In genomic region chr22:39080052-39080762, GRCh38 we compare ENCODE assay signal across 21 cellular contexts. TPM values are rescaled to one million over a fixed set of nuclear protein-coding genes. Genes with fewer than 3 reads are reported as not detected.
DNase-seq lines count a peak whose midpoint lies in the region; ATAC-seq and TF ChIP-seq lines count a peak whose summit lies in the region.
"Had no signal": no experiment of that assay in that cellular context is flagged by ENCODE, and none has a peak within 500 bp of the region (broad histone marks: within the 10 kb centered on the region; RNA-seq: fewer than 3 reads in every experiment).

No MANE protein-coding gene starts in this region.

- no peak overlapping the region for H2BK5ac ChIP-seq in mesendoderm (ENCODE audit: low read length)

- H3K4me3 ChIP-seq in CD4-positive, alpha-beta memory T cell (ENCODE audit: low read length in 2 of 2): no peak overlapping the region
- no peak overlapping the region for H3K4me3 ChIP-seq in mesendoderm (ENCODE audit: low read length)
- no peak overlapping the region for H3K4me3 ChIP-seq in SK-N-SH (ENCODE audit: low read depth in 2 of 2, low read length in 1 of 2)
- H3K4me3 ChIP-seq: hepatocyte, right lobe of liver, thoracic aorta had no signal

- H3K4me1 ChIP-seq in CD4-positive, alpha-beta memory T cell (ENCODE audit: insufficient read depth, low read length): peaks cover 55% of the 10 kb centered on the region
- H3K4me1 ChIP-seq in mesendoderm (ENCODE audit: control insufficient read depth, low read depth, low read length) (no peaks in the 10 kb centered on the region), SK-N-SH (ENCODE audit: control insufficient read depth in 1 of 2, insufficient read depth in 2 of 2, low read depth in 1 of 2, low read length in 1 of 2) (no peaks in the 10 kb centered on the region; a peak in 1 of 4 replicates)
- H3K4me1 ChIP-seq: right lobe of liver had no signal

- H3K27me3 ChIP-seq in CD4-positive, alpha-beta memory T cell (ENCODE audit: insufficient read depth, low read length): no peaks in the 10 kb centered on the region
- H3K27me3 ChIP-seq in mesendoderm (ENCODE audit: insufficient read depth, low read length, poor library complexity) (no peaks in the 10 kb centered on the region), SK-N-SH (ENCODE audit: insufficient read depth) (no peaks in the 10 kb centered on the region)
- H3K27me3 ChIP-seq: hepatocyte, right lobe of liver had no signal

- no peak for TF ChIP-seq RAD21 in SK-N-SH (IDR thresholded peaks at IDR 0.05; ENCODE audit: low read length)

- H3K36me3 ChIP-seq in CD4-positive, alpha-beta memory T cell (ENCODE audit: insufficient read depth, low read length): peaks cover 20% of the 10 kb centered on the region
- H3K36me3 ChIP-seq in mesendoderm (ENCODE audit: control insufficient read depth, insufficient read depth, low read length) (peaks cover 3% of the 10 kb centered on the region), SK-N-SH (replicated peaks in 1 of 2; ENCODE audit: control insufficient read depth in 1 of 2, insufficient read depth in 2 of 2, low read length in 1 of 2) (no peaks in the 10 kb centered on the region)
- H3K36me3 ChIP-seq: right lobe of liver had no signal

- no peak overlapping the region for H3K18ac ChIP-seq in mesendoderm (ENCODE audit: low read length)

- ATAC-seq in GM19395 (IDR thresholded peaks at IDR 0.05; ENCODE audit: unreplicated experiment): no peak
- ATAC-seq in GM19328 (IDR thresholded peaks at IDR 0.05; ENCODE audit: unreplicated experiment): no peak
- ATAC-seq: right lobe of liver had no signal

- no peak for TF ChIP-seq EP300 in SK-N-SH (IDR thresholded peaks at IDR 0.05; ENCODE audit: borderline replicate concordance in 1 of 2, low read depth in 1 of 2, low read length in 1 of 2)

- H2AFZ ChIP-seq in SK-N-SH (ENCODE audit: low read depth): no peak overlapping the region
- H2AFZ ChIP-seq: hepatocyte had no signal

- H3K9me3 ChIP-seq in CD4-positive, alpha-beta memory T cell (ENCODE audit: control insufficient read depth in 1 of 2, low read length in 2 of 2): no peaks in the 10 kb centered on the region
- H3K9me3 ChIP-seq in SK-N-SH: no peaks in the 10 kb centered on the region
- H3K9me3 ChIP-seq: right lobe of liver, thoracic aorta had no signal

- peak overlapping the region in 6 of 8 donors; percentile 26 to 84 (median 60) for H3K4me3 Mint-ChIP-seq in CD4-positive, alpha-beta memory T cell
- peak overlapping the region; percentile 19 for H3K4me3 Mint-ChIP-seq in activated T-helper 1 cell treated with anti-CD3 and anti-CD28 coated beads, Interleukin-12 subunit alpha, Interleukin-12 subunit beta, Interleukin-2, Interleukin-4 antibody, amounts not matched to agents 30 ng/mL and 10 ng/mL and 1 ng/mL, durations not matched to agents 14 hours and 24 hours and 36 hours
- H3K4me3 Mint-ChIP-seq: mesothelial cell of epicardium had no signal

- no CpG with 5 or more reads among the region's 9 CpGs for WGBS in mesendoderm (ENCODE audit: extremely low coverage, insufficient coverage, low lambda C conversion rate)
- WGBS in SK-N-SH (ENCODE audit: low lambda C conversion rate): 62% methylated on average over 7 of the region's 9 CpGs

- H3K4me1 Mint-ChIP-seq in CD4-positive, alpha-beta memory T cell: peaks cover 20 to 72% (median 52%) of the 10 kb centered on the region in 4 donors
- peaks cover 53% of the 10 kb centered on the region for H3K4me1 Mint-ChIP-seq in activated T-helper 1 cell treated with anti-CD3 and anti-CD28 coated beads, Interleukin-12 subunit alpha, Interleukin-12 subunit beta, Interleukin-2, Interleukin-4 antibody, amounts not matched to agents 30 ng/mL and 10 ng/mL and 1 ng/mL, durations not matched to agents 14 hours and 24 hours and 36 hours (ENCODE audit: low read depth)

- no peak overlapping the region for H4K8ac ChIP-seq in mesendoderm (ENCODE audit: low read depth, low read length)

- H4K5ac ChIP-seq in mesendoderm (ENCODE audit: low read length): no peak overlapping the region

- no peak for TF ChIP-seq CTCF in SK-N-SH (IDR thresholded peaks at IDR 0.05)

- H3F3A ChIP-seq in SK-N-SH (replicated peaks; ENCODE audit: insufficient read depth): no peaks in the 10 kb centered on the region

- intact Hi-C loops in CD4-positive, alpha-beta memory T cell (cut with micrococcal nuclease): no loop called here
- intact Hi-C loops in activated T-helper 1 cell treated with anti-CD3 and anti-CD28 coated beads, Interleukin-12 subunit alpha, Interleukin-12 subunit beta, Interleukin-2, Interleukin-4 antibody, amounts not matched to agents 30 ng/mL and 10 ng/mL and 1 ng/mL, durations not matched to agents 14 hours and 24 hours and 36 hours (cut with micrococcal nuclease): no loop called here

- H3K79me2 ChIP-seq in mesendoderm (ENCODE audit: control insufficient read depth, insufficient read depth, low read length): no peaks in the 10 kb centered on the region
- no peaks in the 10 kb centered on the region for H3K79me2 ChIP-seq in SK-N-SH (ENCODE audit: insufficient read depth)
- H3K79me2 ChIP-seq: hepatocyte had no signal

- no peak overlapping the region for H2BK15ac ChIP-seq in mesendoderm (replicated peaks; ENCODE audit: low read depth)

- no peak overlapping the region for H2AK5ac ChIP-seq in mesendoderm (ENCODE audit: low read length)

- H3K4me2 ChIP-seq in mesendoderm (ENCODE audit: low read length): no peak overlapping the region
- no peak overlapping the region for H3K4me2 ChIP-seq in SK-N-SH
- H3K4me2 ChIP-seq: hepatocyte had no signal

- H3K27ac ChIP-seq in CD4-positive, alpha-beta memory T cell (ENCODE audit: low read depth, low read length): peak overlapping the region; percentile 29
- H3K27ac ChIP-seq in mesendoderm (ENCODE audit: low read depth, low read length) (no peak overlapping the region), SK-N-SH (ENCODE audit: low read depth in 2 of 2, low read length in 1 of 2) (no peak overlapping the region)
- H3K27ac ChIP-seq: hepatocyte, right lobe of liver, thoracic aorta had no signal

- H3K9me3 Mint-ChIP-seq in CD4-positive, alpha-beta memory T cell: no peaks in the 10 kb centered on the region
- no peaks in the 10 kb centered on the region for H3K9me3 Mint-ChIP-seq in activated T-helper 1 cell treated with anti-CD3 and anti-CD28 coated beads, Interleukin-12 subunit alpha, Interleukin-12 subunit beta, Interleukin-2, Interleukin-4 antibody, amounts not matched to agents 30 ng/mL and 10 ng/mL and 1 ng/mL, durations not matched to agents 14 hours and 24 hours and 36 hours
- H3K9me3 Mint-ChIP-seq: mesothelial cell of epicardium had no signal

- no peak overlapping the region for H3K4ac ChIP-seq in mesendoderm (ENCODE audit: low read depth, low read length)

- no peaks in the 10 kb centered on the region for H4K20me1 ChIP-seq in SK-N-SH (ENCODE audit: insufficient read depth)

- H2BK120ac ChIP-seq in mesendoderm (ENCODE audit: low read depth, low read length): no peak overlapping the region

- no peaks in the 10 kb centered on the region for H3K9me2 ChIP-seq in SK-N-SH

- POLR2A ChIA-PET in CD4-positive, alpha-beta memory T cell (lab: Charles Lee; ENCODE audit: partially characterized antibody): interaction anchor here (0.7 to 0.9 kb wide), 2 partner anchors 10 to 11 kb away, joined by 3 to 6 read pairs; no protein-coding TSS in a partner anchor
- POLR2A ChIA-PET in SK-N-SH (lab: Yijun Ruan, JAX): no interaction called here

- no peak overlapping the region for H3K23ac ChIP-seq in mesendoderm (ENCODE audit: low read length)

- no peaks in the 10 kb centered on the region for H3K27me3 Mint-ChIP-seq in CD4-positive, alpha-beta memory T cell
- no peaks in the 10 kb centered on the region for H3K27me3 Mint-ChIP-seq in activated T-helper 1 cell treated with anti-CD3 and anti-CD28 coated beads, Interleukin-12 subunit alpha, Interleukin-12 subunit beta, Interleukin-2, Interleukin-4 antibody, amounts not matched to agents 30 ng/mL and 10 ng/mL and 1 ng/mL, durations not matched to agents 14 hours and 24 hours and 36 hours (ENCODE audit: insufficient read depth)

- peak; percentile 22 for TF ChIP-seq POLR2A in GM18951 (IDR thresholded peaks at IDR 0.05; ENCODE audit: extremely low read depth, insufficient read depth, insufficient read length)

- H3K56ac ChIP-seq in mesendoderm (ENCODE audit: low read length): peak overlapping the region; percentile 60

- in situ Hi-C loops in GM18951 (cut with MboI; ENCODE audit: low sequenced_read_pairs, unreplicated experiment): no loop called here

- DNase-seq in CD4-positive, alpha-beta memory T cell: peak in 1 of 5 donors; percentile 78
- no peak for DNase-seq in activated T-helper 1 cell treated with anti-CD3 and anti-CD28 coated beads, Interleukin-12 subunit alpha, Interleukin-12 subunit beta, Interleukin-2, Interleukin-4 antibody, amounts not matched to agents 30 ng/mL and 10 ng/mL and 1 ng/mL, durations not matched to agents 14 hours and 24 hours and 36 hours (ENCODE audit: low spot score)
- DNase-seq in mesendoderm: no peak
- no peak for DNase-seq in SK-N-SH
- DNase-seq in NCI-H187 treated with DMSO at 0.1 percent for 48 hours (lab: John Stamatoyannopoulos, UW): no peak
- DNase-seq: AML-193; amygdala; DMS 273 treated with DMSO at 0.1 percent for 48 hours; GF-D8; kidney glomerular epithelial cell; MV-4-11; NCI-H2029 treated with DMSO at 0.1 percent for 48 hours; NCI-H526; right lobe of liver; stimulated activated CD4-positive, alpha-beta T cell treated with anti-CD3 and anti-CD28 coated beads, Interleukin-2, amount 100 ng/mL, for 24 hours had no signal

- H3K36me3 Mint-ChIP-seq in CD4-positive, alpha-beta memory T cell: peaks cover 18 to 43% of the 10 kb centered on the region in 2 donors
- peaks cover 30% of the 10 kb centered on the region for H3K36me3 Mint-ChIP-seq in activated T-helper 1 cell treated with anti-CD3 and anti-CD28 coated beads, Interleukin-12 subunit alpha, Interleukin-12 subunit beta, Interleukin-2, Interleukin-4 antibody, amounts not matched to agents 30 ng/mL and 10 ng/mL and 1 ng/mL, durations not matched to agents 14 hours and 24 hours and 36 hours (ENCODE audit: low read depth)
- H3K36me3 Mint-ChIP-seq: mesothelial cell of epicardium had no signal

- CTCF ChIA-PET in CD4-positive, alpha-beta memory T cell (lab: Charles Lee; ENCODE audit: partially characterized antibody): interaction anchor here (0.7 to 1.2 kb wide), 5 partner anchors 9 to 1260 kb away, joined by 3 to 4 read pairs (median 3); no protein-coding TSS in a partner anchor
- CTCF ChIA-PET in SK-N-SH (lab: Yijun Ruan, JAX): no interaction called here

- H3K9ac ChIP-seq in mesendoderm (ENCODE audit: low read length) (no peak overlapping the region), SK-N-SH (no peak overlapping the region)

- H3K27ac Mint-ChIP-seq in CD4-positive, alpha-beta memory T cell: peak overlapping the region; percentile 70 to 94 (median 83)
- peak overlapping the region; percentile 55 for H3K27ac Mint-ChIP-seq in activated T-helper 1 cell treated with anti-CD3 and anti-CD28 coated beads, Interleukin-12 subunit alpha, Interleukin-12 subunit beta, Interleukin-2, Interleukin-4 antibody, amounts not matched to agents 30 ng/mL and 10 ng/mL and 1 ng/mL, durations not matched to agents 14 hours and 24 hours and 36 hours
- H3K27ac Mint-ChIP-seq: mesothelial cell of epicardium had no signal

- peaks cover 1% of the 10 kb centered on the region for H3K79me1 ChIP-seq in mesendoderm (ENCODE audit: low read length)

RNA-seq across cellular contexts. Expression of gene APOBEC3G, which starts 3.1 kb away (rescaled TPM):
- total RNA-seq in CD4-positive, alpha-beta memory T cell: 10 to 100 TPM; 44.5 to 47.5 TPM
- 100 to 1,000 TPM in 1 of 2 donors, 10 to 100 TPM in 1; 98.5 to 110 TPM for polyA plus RNA-seq in CD4-positive, alpha-beta memory T cell
- total RNA-seq in activated T-helper 1 cell treated with anti-CD3 and anti-CD28 coated beads, Interleukin-12 subunit alpha, Interleukin-12 subunit beta, Interleukin-2, Interleukin-4 antibody, amounts not matched to agents 30 ng/mL and 10 ng/mL and 1 ng/mL, durations not matched to agents 14 hours and 24 hours and 36 hours: 53.7 and 56.7 TPM in 2 replicates
- 3.1 TPM for polyA plus RNA-seq in mesendoderm (2013, experiment 1 of 2)
- 2.7 TPM for polyA plus RNA-seq in mesendoderm (2013, experiment 2 of 2)
- 0.11 TPM in 1 of 2 replicates, not detected in the other for polyA plus RNA-seq in SK-N-SH (2012; rRNA removed)
- 0.09 and 0.17 TPM in 2 replicates for polyA plus RNA-seq in SK-N-SH (2012; cell fraction: cytosol; rRNA removed)
- polyA plus RNA-seq in SK-N-SH (2012; cell fraction: nucleus; rRNA removed): 0.08 and 0.10 TPM in 2 replicates

RNA-seq across cellular contexts. Expression of gene APOBEC3H, which starts 16.8 kb away (rescaled TPM):
- total RNA-seq in CD4-positive, alpha-beta memory T cell: 1 to 10 TPM; 7.5 to 8.5 TPM
- 1 to 10 TPM; 5.7 to 6.2 TPM for polyA plus RNA-seq in CD4-positive, alpha-beta memory T cell
- total RNA-seq in activated T-helper 1 cell treated with anti-CD3 and anti-CD28 coated beads, Interleukin-12 subunit alpha, Interleukin-12 subunit beta, Interleukin-2, Interleukin-4 antibody, amounts not matched to agents 30 ng/mL and 10 ng/mL and 1 ng/mL, durations not matched to agents 14 hours and 24 hours and 36 hours: 5.0 and 7.4 TPM in 2 replicates
- polyA plus RNA-seq in mesendoderm (2013, experiment 1 of 2): 0.14 TPM
- polyA plus RNA-seq in mesendoderm (2013, experiment 2 of 2): 0.14 TPM
- polyA plus RNA-seq in SK-N-SH (2012; rRNA removed): 0.18 and 0.49 TPM in 2 replicates
- 0.18 and 0.33 TPM in 2 replicates for polyA plus RNA-seq in SK-N-SH (2012; cell fraction: cytosol; rRNA removed)
- polyA plus RNA-seq in SK-N-SH (2012; cell fraction: nucleus; rRNA removed): 0.54 and 0.77 TPM in 2 replicates
- total RNA-seq: hepatocyte, mesothelial cell of epicardium had no signal
- polyA plus RNA-seq: hepatocyte had no signal

RNA-seq across cellular contexts. Expression of gene APOBEC3F, which starts 39.5 kb away (rescaled TPM):
- 10 to 100 TPM; 18.3 to 18.4 TPM for total RNA-seq in CD4-positive, alpha-beta memory T cell
- polyA plus RNA-seq in CD4-positive, alpha-beta memory T cell: 10 to 100 TPM in 1 of 2 donors, 1 to 10 TPM in 1; 3.3 to 15.4 TPM
- 19.0 and 21.6 TPM in 2 replicates for total RNA-seq in activated T-helper 1 cell treated with anti-CD3 and anti-CD28 coated beads, Interleukin-12 subunit alpha, Interleukin-12 subunit beta, Interleukin-2, Interleukin-4 antibody, amounts not matched to agents 30 ng/mL and 10 ng/mL and 1 ng/mL, durations not matched to agents 14 hours and 24 hours and 36 hours
- 4.0 TPM for polyA plus RNA-seq in mesendoderm (2013, experiment 1 of 2)
- polyA plus RNA-seq in mesendoderm (2013, experiment 2 of 2): 3.4 TPM
- polyA plus RNA-seq in SK-N-SH (2012; rRNA removed): 3.8 and 4.3 TPM in 2 replicates
- polyA plus RNA-seq in SK-N-SH (2012; cell fraction: cytosol; rRNA removed): 3.3 and 4.0 TPM in 2 replicates
- 3.0 and 4.9 TPM in 2 replicates for polyA plus RNA-seq in SK-N-SH (2012; cell fraction: nucleus; rRNA removed)

RNA-seq across cellular contexts. Expression of gene APOBEC3D, which starts 59.3 kb away (rescaled TPM):
- total RNA-seq in CD4-positive, alpha-beta memory T cell: 10 to 100 TPM; 35.1 to 41.9 TPM
- 10 to 100 TPM in 1 of 2 donors, 1 to 10 TPM in 1; 4.6 to 16.1 TPM for polyA plus RNA-seq in CD4-positive, alpha-beta memory T cell
- 23.6 and 26.9 TPM in 2 replicates for total RNA-seq in activated T-helper 1 cell treated with anti-CD3 and anti-CD28 coated beads, Interleukin-12 subunit alpha, Interleukin-12 subunit beta, Interleukin-2, Interleukin-4 antibody, amounts not matched to agents 30 ng/mL and 10 ng/mL and 1 ng/mL, durations not matched to agents 14 hours and 24 hours and 36 hours
- polyA plus RNA-seq in mesendoderm (2013, experiment 1 of 2): 3.0 TPM
- 3.1 TPM for polyA plus RNA-seq in mesendoderm (2013, experiment 2 of 2)
- polyA plus RNA-seq in SK-N-SH (2012; rRNA removed): 0.21 and 0.37 TPM in 2 replicates
- 0.06 and 0.14 TPM in 2 replicates for polyA plus RNA-seq in SK-N-SH (2012; cell fraction: cytosol; rRNA removed)
- 0.87 and 0.88 TPM in 2 replicates for polyA plus RNA-seq in SK-N-SH (2012; cell fraction: nucleus; rRNA removed)
